Comparison of ENCODE assay signal across 8 cellular contexts in genomic region chr3:28348637-28349396, GRCh38. TPM values are rescaled to one million over a fixed set of nuclear protein-coding genes. Genes with fewer than 3 reads are reported as not detected.
DNase-seq lines count a peak whose midpoint lies in the region; ATAC-seq and TF ChIP-seq lines count a peak whose summit lies in the region.

AZI2 (minus strand) TSS chr3:28348824; CDS start chr3:28340617, 8,207 bp downstream.
A gene with protein sequence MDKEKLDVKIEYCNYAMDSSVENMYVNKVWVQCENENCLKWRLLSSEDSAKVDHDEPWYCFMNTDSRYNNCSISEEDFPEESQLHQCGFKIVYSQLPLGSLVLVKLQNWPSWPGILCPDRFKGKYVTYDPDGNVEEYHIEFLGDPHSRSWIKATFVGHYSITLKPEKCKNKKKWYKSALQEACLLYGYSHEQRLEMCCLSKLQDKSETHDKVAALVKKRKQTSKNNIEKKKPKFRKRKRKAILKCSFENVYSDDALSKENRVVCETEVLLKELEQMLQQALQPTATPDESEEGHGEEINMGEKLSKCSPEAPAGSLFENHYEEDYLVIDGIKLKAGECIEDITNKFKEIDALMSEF (plus strand): TSS chr3:28348721. CDS start chr3:28413069, 64,348 bp downstream.

- DNase-seq in GM13976 (ENCODE audit: low spot score): peak; percentile 89
- peak; percentile 90 for DNase-seq in NCI-H146 (lab: John Stamatoyannopoulos, UW)
- peak; percentile 80 to 95 (median 88) for DNase-seq in T-helper 1 cell
- DNase-seq in amygdala (lab: John Stamatoyannopoulos, UW): peak; percentile 54 to 93 (median 86)
- DNase-seq in left ventricle myocardium superior: peak; percentile 97
- DNase-seq in psoas muscle: peak; percentile 97 to 98
- DNase-seq in uterus: peak; percentile 97

- intact Hi-C loops in left ventricle myocardium superior (cut with micrococcal nuclease): no loop called here
- intact Hi-C loops in psoas muscle (cut with DNase I): no loop called here
- intact Hi-C loops in uterus (cut with DNase I; ENCODE audit: low total_unique reads): no loop called here

- TF ChIP-seq CTCF in GM13976 (IDR thresholded peaks at IDR 0.05; ENCODE audit: borderline replicate concordance, control extremely low read depth, extremely low read depth, insufficient read depth, missing control alignments) (peak; percentile 25), psoas muscle (IDR thresholded peaks at IDR 0.05) (peak; percentile 11), uterus (IDR thresholded peaks at IDR 0.05) (peak; percentile 4 to 38 (median 25))

- H3K36me3 ChIP-seq in psoas muscle (ENCODE audit: insufficient read depth in 1 of 2, low read depth in 1 of 2): peaks cover 0 to 4% of the 10 kb centered on the region in 2 donors
- H3K36me3 ChIP-seq in uterus: no peaks in the 10 kb centered on the region

- 0 to 1% (median 1%) methylated on average over 69 to 79 of the region's 79 CpGs for WGBS in psoas muscle, 3 donors

- H3K27me3 ChIP-seq in psoas muscle (ENCODE audit: insufficient read depth in 3 of 3, low read length in 2 of 3) (no peaks in the 10 kb centered on the region), uterus (no peaks in the 10 kb centered on the region)

- TF ChIP-seq POLR2A in uterus (IDR thresholded peaks at IDR 0.05): peak; percentile 86 to 88

- peaks cover 11% of the 10 kb centered on the region for H3K9me3 ChIP-seq in psoas muscle
- no peaks in the 10 kb centered on the region for H3K9me3 ChIP-seq in uterus

- peak within 1 kb of the TSS; percentile 99 for H3K27ac ChIP-seq in psoas muscle
- H3K27ac ChIP-seq in uterus: peak within 1 kb of the TSS; percentile 96 to 99

- ATAC-seq in HG02870 (IDR thresholded peaks at IDR 0.05; ENCODE audit: unreplicated experiment) (peak; percentile 85), left ventricle myocardium superior (peak; percentile 98), psoas muscle (peak; percentile 96 to 97 (median 97))

- H3K4me1 ChIP-seq in psoas muscle (peaks cover 42% of the 10 kb centered on the region), uterus (peaks cover 0 to 7% of the 10 kb centered on the region in 2 donors)

- H3K4me3 ChIP-seq in psoas muscle (peak within 1 kb of the TSS; percentile 87), uterus (peak within 1 kb of the TSS; percentile 61 to 70)

- in situ Hi-C loops in GM13976 (cut with MboI; ENCODE audit: low sequenced_read_pairs, unreplicated experiment): loop anchor here (25.0 kb wide), 1 partner anchor 1037 kb away; no protein-coding TSS in a partner anchor

RNA-seq across cellular contexts. Expression of gene AZI2, which starts in this region (rescaled TPM):
- total RNA-seq in left ventricle myocardium superior: 41.4 TPM
- total RNA-seq in psoas muscle: 10 to 100 TPM; 32.0 to 63.8 (median 40.9) TPM
- 10 to 100 TPM; 26.3 to 40.2 (median 30.0) TPM for polyA plus RNA-seq in psoas muscle
- total RNA-seq in uterus: 100 to 1,000 TPM in 2 of 4 donors, 10 to 100 TPM in 2; 21.8 to 129 (median 71.2) TPM

RNA-seq across cellular contexts. Expression of the second gene that starts in this region (rescaled TPM):
- 3.1 TPM for total RNA-seq in left ventricle myocardium superior
- 1 to 10 TPM; 2.7 to 4.0 (median 3.2) TPM for total RNA-seq in psoas muscle
- 1 to 10 TPM in 2 of 3 donors, under 1 TPM in 1; 0.74 to 2.0 (median 1.8) TPM for polyA plus RNA-seq in psoas muscle
- 1 to 10 TPM in 2 of 4 donors, not detected in 2; 1.5 to 2.6 TPM for total RNA-seq in uterus

Comparison
In these comparisons a context has a peak if more than half of its experiments do, and no peak if none do; other contexts are left out.
1. Peak in every context shown above with its lines: DNase-seq, ATAC-seq, H3K4me3 ChIP-seq and H3K27ac ChIP-seq.